Comparison of ENCODE assay signal across 22 cellular contexts in the genomic region with DNA sequence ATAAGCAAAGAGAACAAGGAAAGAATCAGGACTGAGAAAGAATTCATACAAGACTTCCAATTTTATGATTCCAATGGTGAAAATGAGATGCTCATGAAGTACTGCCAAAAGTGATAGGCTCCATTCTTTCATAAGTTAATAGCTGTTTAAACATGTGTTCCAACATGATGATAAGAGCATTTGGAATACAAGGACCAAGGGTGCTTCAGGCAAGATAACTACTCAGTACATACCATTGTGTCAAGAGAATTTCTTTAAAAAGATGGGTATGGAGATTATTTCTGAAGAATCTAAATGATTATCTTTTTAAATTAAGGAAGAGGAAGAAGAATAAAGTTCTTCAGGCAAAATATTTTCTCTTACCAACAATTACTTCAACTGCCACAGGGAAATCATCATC.
A peak's percentile ranks its signal among the peaks of the same experiment; 100 is the strongest.
DNase-seq lines count a peak whose midpoint lies in the region; ATAC-seq lines count a peak whose summit lies in the region.
"Had no signal": no experiment of that assay in that cellular context is flagged by ENCODE, and none has a peak within 500 bp of the region (broad histone marks: within the 10 kb centered on the region; RNA-seq: fewer than 3 reads in every experiment).

No MANE protein-coding gene starts in this region.

- DNase-seq in activated CD4-positive, alpha-beta T cell treated with anti-CD3 and anti-CD28 coated beads, Interleukin-2, amount 10 ng/mL, durations not matched to agents 7 days and 5 days = no peak
- no peak for DNase-seq in activated CD4-positive, alpha-beta T cell treated with anti-CD3 and anti-CD28 coated beads, Interleukin-2, amount 50 U/mL, for 4 hours
- DNase-seq in activated naive CD8-positive, alpha-beta T cell treated with anti-CD3 and anti-CD28 coated beads for 36 hours = no peak
- no peak for DNase-seq in activated naive CD8-positive, alpha-beta T cell treated with anti-CD3 and anti-CD28 coated beads, Interleukin-2, amount 50 U/mL, for 24 hours
- DNase-seq in memory B cell (ENCODE audit: low spot score in 2 of 2) (no peak), 8988T (no peak), CD1c-positive myeloid dendritic cell (ENCODE audit: extremely low spot score) (no peak)
- DNase-seq: ACHN; AML-193; C1 segment of cervical spinal cord; CD4-positive, CD25-positive, alpha-beta regulatory T cell; CD8-positive, alpha-beta memory T cell; DMS 273 treated with DMSO at 0.1 percent for 48 hours; DMS79; EL; GDM1; H9 had no signal

- peaks cover 37% of the 10 kb centered on the region for H3K36me3 Mint-ChIP-seq in activated CD4-positive, alpha-beta T cell treated with anti-CD3 and anti-CD28 coated beads, Interleukin-2, amount 10 ng/mL, durations not matched to agents 7 days and 5 days (ENCODE audit: low read depth)
- H3K36me3 Mint-ChIP-seq in activated naive CD8-positive, alpha-beta T cell treated with anti-CD3 and anti-CD28 coated beads for 36 hours = peaks cover 13% of the 10 kb centered on the region
- H3K36me3 Mint-ChIP-seq in activated naive CD8-positive, alpha-beta T cell treated with anti-CD3 and anti-CD28 coated beads, Interleukin-2, amount 50 U/mL, for 24 hours (ENCODE audit: low read depth) = peaks cover 23% of the 10 kb centered on the region
- H3K36me3 Mint-ChIP-seq in memory B cell = peaks cover 19% of the 10 kb centered on the region

- no peak overlapping the region for H3K4me3 Mint-ChIP-seq in activated CD4-positive, alpha-beta T cell treated with anti-CD3 and anti-CD28 coated beads, Interleukin-2, amount 10 ng/mL, durations not matched to agents 7 days and 5 days
- no peak overlapping the region for H3K4me3 Mint-ChIP-seq in activated naive CD8-positive, alpha-beta T cell treated with anti-CD3 and anti-CD28 coated beads for 36 hours
- H3K4me3 Mint-ChIP-seq in activated naive CD8-positive, alpha-beta T cell treated with anti-CD3 and anti-CD28 coated beads, Interleukin-2, amount 50 U/mL, for 24 hours = no peak overlapping the region
- H3K4me3 Mint-ChIP-seq in memory B cell = no peak overlapping the region
- H3K4me3 Mint-ChIP-seq: CD4-positive, CD25-positive, alpha-beta regulatory T cell; CD8-positive, alpha-beta memory T cell; GM23338; H9 had no signal

- peak overlapping the region; percentile 43 for H3K27ac Mint-ChIP-seq in activated CD4-positive, alpha-beta T cell treated with anti-CD3 and anti-CD28 coated beads, Interleukin-2, amount 10 ng/mL, durations not matched to agents 7 days and 5 days
- peak overlapping the region; percentile 51 for H3K27ac Mint-ChIP-seq in activated naive CD8-positive, alpha-beta T cell treated with anti-CD3 and anti-CD28 coated beads for 36 hours
- H3K27ac Mint-ChIP-seq in activated naive CD8-positive, alpha-beta T cell treated with anti-CD3 and anti-CD28 coated beads, Interleukin-2, amount 50 U/mL, for 24 hours = no peak overlapping the region
- H3K27ac Mint-ChIP-seq in memory B cell = peak overlapping the region; percentile 62
- H3K27ac Mint-ChIP-seq: GM23338, H9 had no signal

- no peaks in the 10 kb centered on the region for H3K9me3 Mint-ChIP-seq in activated CD4-positive, alpha-beta T cell treated with anti-CD3 and anti-CD28 coated beads, Interleukin-2, amount 10 ng/mL, durations not matched to agents 7 days and 5 days
- H3K9me3 Mint-ChIP-seq in activated naive CD8-positive, alpha-beta T cell treated with anti-CD3 and anti-CD28 coated beads for 36 hours = no peaks in the 10 kb centered on the region
- H3K9me3 Mint-ChIP-seq in activated naive CD8-positive, alpha-beta T cell treated with anti-CD3 and anti-CD28 coated beads, Interleukin-2, amount 50 U/mL, for 24 hours = no peaks in the 10 kb centered on the region
- no peaks in the 10 kb centered on the region for H3K9me3 Mint-ChIP-seq in memory B cell
- H3K9me3 Mint-ChIP-seq: CD8-positive, alpha-beta memory T cell; GM23338; H9 had no signal

- CTCF ChIA-PET in activated CD4-positive, alpha-beta T cell treated with anti-CD3 and anti-CD28 coated beads, Interleukin-2, amount 10 ng/mL, durations not matched to agents 7 days and 5 days (lab: Charles Lee) = no interaction called here

- H3K27me3 Mint-ChIP-seq in activated CD4-positive, alpha-beta T cell treated with anti-CD3 and anti-CD28 coated beads, Interleukin-2, amount 10 ng/mL, durations not matched to agents 7 days and 5 days = no peaks in the 10 kb centered on the region
- H3K27me3 Mint-ChIP-seq in activated naive CD8-positive, alpha-beta T cell treated with anti-CD3 and anti-CD28 coated beads for 36 hours = no peaks in the 10 kb centered on the region
- no peaks in the 10 kb centered on the region for H3K27me3 Mint-ChIP-seq in activated naive CD8-positive, alpha-beta T cell treated with anti-CD3 and anti-CD28 coated beads, Interleukin-2, amount 50 U/mL, for 24 hours
- no peaks in the 10 kb centered on the region for H3K27me3 Mint-ChIP-seq in memory B cell
- H3K27me3 Mint-ChIP-seq: CD4-positive, CD25-positive, alpha-beta regulatory T cell; CD8-positive, alpha-beta memory T cell had no signal

- no peak for ATAC-seq in activated naive CD8-positive, alpha-beta T cell treated with anti-CD3 and anti-CD28 coated beads, Interleukin-2, amount 50 U/mL, for 24 hours
- no peak for ATAC-seq in memory B cell (ENCODE audit: low read depth)
- ATAC-seq in GM21447 (IDR thresholded peaks at IDR 0.05; ENCODE audit: unreplicated experiment) = no peak
- ATAC-seq: A549, GM12878, GM23338, HCT116 had no signal

- H3K4me1 Mint-ChIP-seq in activated CD4-positive, alpha-beta T cell treated with anti-CD3 and anti-CD28 coated beads, Interleukin-2, amount 10 ng/mL, durations not matched to agents 7 days and 5 days = peaks cover 8% of the 10 kb centered on the region
- peaks cover 8% of the 10 kb centered on the region for H3K4me1 Mint-ChIP-seq in activated naive CD8-positive, alpha-beta T cell treated with anti-CD3 and anti-CD28 coated beads for 36 hours
- H3K4me1 Mint-ChIP-seq in activated naive CD8-positive, alpha-beta T cell treated with anti-CD3 and anti-CD28 coated beads, Interleukin-2, amount 50 U/mL, for 24 hours = no peaks in the 10 kb centered on the region
- peaks cover 6% of the 10 kb centered on the region for H3K4me1 Mint-ChIP-seq in memory B cell

- POLR2A ChIA-PET in activated CD4-positive, alpha-beta T cell treated with anti-CD3 and anti-CD28 coated beads, Interleukin-2, amount 10 ng/mL, durations not matched to agents 7 days and 5 days (lab: Charles Lee) = no interaction called here
